In the genomic region with DNA sequence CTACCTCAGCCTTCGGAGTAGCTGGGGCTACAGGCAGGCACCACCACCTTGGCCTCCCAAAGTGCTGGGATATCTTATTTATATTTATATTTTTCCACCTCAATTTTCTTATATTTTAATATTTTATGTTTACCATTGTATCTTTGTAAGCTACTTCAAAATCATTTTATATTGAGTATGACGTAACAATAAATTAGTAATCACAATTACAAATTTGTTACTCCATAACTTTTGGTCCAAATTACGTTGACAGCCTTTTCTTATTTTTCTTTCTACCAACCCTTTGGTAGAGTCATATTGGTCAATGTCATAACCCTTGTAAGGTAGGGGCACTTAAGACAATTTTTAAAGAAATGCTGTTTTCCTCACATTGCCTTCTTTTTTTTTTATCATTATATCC, we compare ENCODE assay signal across 34 cellular contexts.
"Had no signal": no experiment of that assay in that cellular context is flagged by ENCODE, and none has a peak within 500 bp of the region (broad histone marks: within the 10 kb centered on the region; RNA-seq: fewer than 3 reads in every experiment).

No MANE protein-coding gene starts in this region.

- H3K4me1 ChIP-seq: ascending aorta, body of pancreas, breast epithelium had no signal

- DNase-seq: activated effector memory CD4-positive, alpha-beta T cell treated with anti-CD3 and anti-CD28 coated beads, Interleukin-2, amount 50 U/mL, for 16 hours; activated effector memory CD4-positive, alpha-beta T cell treated with Interleukin-2 at 50 U/mL for 16 hours; activated gamma-delta T cell; activated gamma-delta T cell treated with Interleukin-2 at 50 U/mL for 16 hours; activated naive CD4-positive, alpha-beta T cell; activated naive CD4-positive, alpha-beta T cell treated with anti-CD3 and anti-CD28 coated beads for 36 hours; activated naive CD4-positive, alpha-beta T cell treated with anti-CD3 and anti-CD28 coated beads, Interleukin-2, amount 10 ng/mL, durations not matched to agents 7 days and 5 days; activated naive CD4-positive, alpha-beta T cell treated with anti-CD3 and anti-CD28 coated beads, Interleukin-2, amount 50 U/mL, for 16 hours; activated naive CD4-positive, alpha-beta T cell treated with Interleukin-2 at 50 U/mL for 16 hours; activated naive CD8-positive, alpha-beta T cell treated with anti-CD3 and anti-CD28 coated beads for 36 hours; activated naive CD8-positive, alpha-beta T cell treated with anti-CD3 and anti-CD28 coated beads, Interleukin-2, amount 10 ng/mL, durations not matched to agents 7 days and 5 days; activated naive CD8-positive, alpha-beta T cell treated with anti-CD3 and anti-CD28 coated beads, Interleukin-2, amount 50 U/mL, for 24 hours; activated T-cell treated with anti-CD3 and anti-CD28 coated beads, Interleukin-2, amount 50 U/mL, for 1 hour; activated T-cell treated with anti-CD3 and anti-CD28 coated beads, Interleukin-2, amount 50 U/mL, for 24 hours; activated T-cell treated with anti-CD3 and anti-CD28 coated beads, Interleukin-2, amount 50 U/mL, for 4 hours; activated T-cell treated with anti-CD3 and anti-CD28 coated beads, Interleukin-2, amount 50 U/mL, for 48 hours; activated T-cell treated with anti-CD3 and anti-CD28 coated beads, Interleukin-2, amount 50 U/mL, for 72 hours; adrenal gland; amniotic stem cell; amygdala; anterior cingulate cortex; aorta; body of pancreas; brain microvascular endothelial cell; caudate nucleus; central memory CD4-positive, alpha-beta T cell; cerebellar nuclear complex had no signal

- ATAC-seq: activated naive CD4-positive, alpha-beta T cell treated with anti-CD3 and anti-CD28 coated beads, Interleukin-2, amount 50 U/mL, for 72 hours; activated naive CD8-positive, alpha-beta T cell treated with anti-CD3 and anti-CD28 coated beads, Interleukin-2, amount 50 U/mL, for 24 hours; activated T-cell treated with anti-CD3 and anti-CD28 coated beads, Interleukin-2, amount 50 U/mL, for 4 hours; activated T-cell treated with anti-CD3 and anti-CD28 coated beads, Interleukin-2, amount 50 U/mL, for 72 hours; activated T-helper 17 cell treated with anti-CD3 and anti-CD28 coated beads, Interleukin-2, amount 50 U/mL, for 72 hours; body of pancreas had no signal

- H3K9me3 ChIP-seq: adrenal gland, ascending aorta, body of pancreas, breast epithelium had no signal

- H3K27ac ChIP-seq: adrenal gland, ascending aorta, body of pancreas, brain microvascular endothelial cell, breast epithelium, cardiac muscle cell had no signal

- H3K27me3 ChIP-seq: adrenal gland, ascending aorta, body of pancreas, brain microvascular endothelial cell, breast epithelium, cardiac muscle cell had no signal

- H3K36me3 ChIP-seq: adrenal gland, ascending aorta, brain microvascular endothelial cell, breast epithelium, cardiac muscle cell had no signal

- H3K4me3 ChIP-seq: adrenal gland, ascending aorta, body of pancreas, breast epithelium, cardiac muscle cell had no signal

- FAIRE-seq: astrocyte, bronchial epithelial cell had no signal
